25 cellular contexts compared by ENCODE assay signal in genomic region chr18:38329145-38329544, GRCh38.
"Had no signal": no experiment of that assay in that cellular context is flagged by ENCODE, and none has a peak within 500 bp of the region (broad histone marks: within the 10 kb centered on the region; RNA-seq: fewer than 3 reads in every experiment).

No MANE protein-coding gene starts in this region.

- H3K4me1 ChIP-seq: esophagus muscularis mucosa, esophagus squamous epithelium, foreskin keratinocyte, gastrocnemius medialis, gastroesophageal sphincter, heart left ventricle, heart right ventricle had no signal

- H3K4me1 Mint-ChIP-seq: endodermal cell had no signal

- H3K9me3 Mint-ChIP-seq: endodermal cell had no signal

- H3K4me3 Mint-ChIP-seq: dendritic cell treated with granulocyte-macrophage colony-stimulating factor and Interleukin-4, amounts not matched to agents 40 ng/mL and 50 ng/mL, for 4 days; effector memory CD8-positive, alpha-beta T cell; endodermal cell had no signal

- H3K4me3 ChIP-seq: coronary artery, dorsolateral prefrontal cortex, esophagus muscularis mucosa, esophagus squamous epithelium, gastrocnemius medialis, gastroesophageal sphincter, heart left ventricle, heart right ventricle, hepatocyte had no signal

- H3K27ac Mint-ChIP-seq: dendritic cell treated with granulocyte-macrophage colony-stimulating factor and Interleukin-4, amounts not matched to agents 40 ng/mL and 50 ng/mL, for 4 days; effector memory CD8-positive, alpha-beta T cell; endodermal cell had no signal

- ATAC-seq: effector memory CD8-positive, alpha-beta T cell; esophagus mucosa; foreskin keratinocyte; gastrocnemius medialis; gastroesophageal sphincter; heart left ventricle; heart right ventricle had no signal

- H3K9me3 ChIP-seq: esophagus muscularis mucosa, esophagus squamous epithelium, gastrocnemius medialis, gastroesophageal sphincter had no signal

- H3K27ac ChIP-seq: coronary artery, dorsolateral prefrontal cortex, epithelial cell of prostate, esophagus muscularis mucosa, esophagus squamous epithelium, foreskin keratinocyte, gastrocnemius medialis, gastroesophageal sphincter, heart left ventricle, heart right ventricle, hepatocyte had no signal

- H2AFZ ChIP-seq: hepatocyte had no signal

- H3K27me3 Mint-ChIP-seq: dendritic cell treated with granulocyte-macrophage colony-stimulating factor and Interleukin-4, amounts not matched to agents 40 ng/mL and 50 ng/mL, for 4 days; effector memory CD8-positive, alpha-beta T cell had no signal

- H3K27me3 ChIP-seq: dorsolateral prefrontal cortex, esophagus muscularis mucosa, esophagus squamous epithelium, foreskin keratinocyte, gastrocnemius medialis, gastroesophageal sphincter, heart left ventricle, heart right ventricle, hepatocyte had no signal

- H3K4me2 ChIP-seq: hepatocyte had no signal

- H3K79me2 ChIP-seq: hepatocyte had no signal

- H3K36me3 ChIP-seq: esophagus muscularis mucosa, esophagus squamous epithelium, gastrocnemius medialis, gastroesophageal sphincter, heart left ventricle, heart right ventricle had no signal

- DNase-seq: cortex of kidney; dermis blood vessel endothelial cell; dorsolateral prefrontal cortex; effector CD4-positive, alpha-beta T cell; effector CD8-positive, alpha-beta T cell; effector memory CD4-positive, alpha-beta T cell; effector memory CD8-positive, alpha-beta T cell; endodermal cell; erythroblast; esophagus squamous epithelium; foreskin fibroblast; foreskin keratinocyte; foreskin melanocyte; gastrocnemius medialis; glutamatergic neuron; head of caudate nucleus; heart left ventricle; heart right ventricle had no signal
